ENCODE assay signal across 23 cellular contexts in genomic region chr16:79077391-79077790, GRCh38.
"Had no signal": no experiment of that assay in that cellular context is flagged by ENCODE, and none has a peak within 500 bp of the region (broad histone marks: within the 10 kb centered on the region; RNA-seq: fewer than 3 reads in every experiment).

No MANE protein-coding gene starts in this region.

- H3K9me3 Mint-ChIP-seq: activated CD4-positive, alpha-beta T cell treated with anti-CD3 and anti-CD28 coated beads, Interleukin-2, amount 10 ng/mL, durations not matched to agents 7 days and 5 days; effector memory CD8-positive, alpha-beta T cell; neural crest cell; stimulated activated memory B cell treated with anti-CD40 and anti-IgM and Interleukin-4, amounts not matched to agents 10 μg/mL and 1 μg/mL and 100 μg/mL, for 72 hours had no signal

- H3K4me3 Mint-ChIP-seq: activated CD4-positive, alpha-beta T cell treated with anti-CD3 and anti-CD28 coated beads, Interleukin-2, amount 10 ng/mL, durations not matched to agents 7 days and 5 days; activated CD8-positive, alpha-beta T cell treated with anti-CD3 and anti-CD28 coated beads, Interleukin-2, amount 10 ng/mL, durations not matched to agents 7 days and 5 days; effector memory CD8-positive, alpha-beta T cell; naive thymus-derived CD8-positive, alpha-beta T cell; neural crest cell; stimulated activated memory B cell treated with anti-CD40 and anti-IgM and Interleukin-4, amounts not matched to agents 10 μg/mL and 1 μg/mL and 100 μg/mL, for 72 hours had no signal

- H3K36me3 Mint-ChIP-seq: stimulated activated memory B cell treated with anti-CD40 and anti-IgM and Interleukin-4, amounts not matched to agents 10 μg/mL and 1 μg/mL and 100 μg/mL, for 72 hours had no signal

- ATAC-seq: activated CD8-positive, alpha-beta T cell treated with anti-CD3 and anti-CD28 coated beads, Interleukin-2, amount 10 ng/mL, durations not matched to agents 7 days and 5 days; effector memory CD8-positive, alpha-beta T cell; naive thymus-derived CD8-positive, alpha-beta T cell; pancreas; sciatic nerve; stimulated activated memory B cell treated with anti-CD40 and anti-IgM and Interleukin-4, amounts not matched to agents 10 μg/mL and 1 μg/mL and 100 μg/mL, for 72 hours had no signal

- DNase-seq: activated CD4-positive, alpha-beta T cell treated with anti-CD3 and anti-CD28 coated beads, Interleukin-2, amount 10 ng/mL, durations not matched to agents 7 days and 5 days; activated CD8-positive, alpha-beta T cell treated with anti-CD3 and anti-CD28 coated beads, Interleukin-2, amount 10 ng/mL, durations not matched to agents 7 days and 5 days; activated effector memory CD4-positive, alpha-beta T cell treated with Interleukin-2 at 50 U/mL for 16 hours; activated naive CD4-positive, alpha-beta T cell treated with Interleukin-2 at 50 U/mL for 16 hours; activated naive CD8-positive, alpha-beta T cell treated with anti-CD3 and anti-CD28 coated beads, Interleukin-2, amount 10 ng/mL, durations not matched to agents 7 days and 5 days; activated T-cell treated with anti-CD3 and anti-CD28 coated beads for 4 hours; amniotic stem cell; brain microvascular endothelial cell; cortex of kidney; effector memory CD8-positive, alpha-beta T cell; erythroblast; head of caudate nucleus; hippocampal formation; midbrain; naive thymus-derived CD8-positive, alpha-beta T cell; nucleus accumbens; pancreas; retina; stimulated activated CD4-positive, alpha-beta T cell treated with anti-CD3 and anti-CD28 coated beads, Interleukin-12 subunit alpha, Interleukin-12 subunit beta, amount 100 ng/mL, for 4 hours; stimulated activated CD4-positive, alpha-beta T cell treated with anti-CD3 and anti-CD28 coated beads, Interleukin-4, amount 100 ng/mL, for 24 hours had no signal

- H3K4me1 Mint-ChIP-seq: neural crest cell had no signal

- H3K27me3 Mint-ChIP-seq: effector memory CD8-positive, alpha-beta T cell had no signal

- H3K27ac Mint-ChIP-seq: activated CD4-positive, alpha-beta T cell treated with anti-CD3 and anti-CD28 coated beads, Interleukin-2, amount 10 ng/mL, durations not matched to agents 7 days and 5 days; activated CD8-positive, alpha-beta T cell treated with anti-CD3 and anti-CD28 coated beads, Interleukin-2, amount 10 ng/mL, durations not matched to agents 7 days and 5 days; activated naive CD8-positive, alpha-beta T cell treated with anti-CD3 and anti-CD28 coated beads, Interleukin-2, amount 10 ng/mL, durations not matched to agents 7 days and 5 days; effector memory CD8-positive, alpha-beta T cell; naive thymus-derived CD8-positive, alpha-beta T cell; stimulated activated memory B cell treated with anti-CD40 and anti-IgM and Interleukin-4, amounts not matched to agents 10 μg/mL and 1 μg/mL and 100 μg/mL, for 72 hours had no signal
